Comparison of ENCODE assay signal across 24 cellular contexts in genomic region chr15:40477703-40478269, GRCh38. TPM values are rescaled to one million over a fixed set of nuclear protein-coding genes. Genes with fewer than 3 reads are reported as not detected.
A peak's percentile ranks its signal among the peaks of the same experiment; 100 is the strongest.
DNase-seq lines count a peak whose midpoint lies in the region; ATAC-seq and TF ChIP-seq lines count a peak whose summit lies in the region.
"Had no signal": no experiment of that assay in that cellular context is flagged by ENCODE, and none has a peak within 500 bp of the region (broad histone marks: within the 10 kb centered on the region; RNA-seq: fewer than 3 reads in every experiment).

No MANE protein-coding gene starts in this region.

- CTCF ChIA-PET in CD8-positive, alpha-beta memory T cell (lab: Charles Lee), result interaction anchor here (1.3 kb wide), 1 partner anchor 24 kb away, joined by 4 read pairs; no protein-coding TSS in a partner anchor

- peaks cover 3 to 23% of the 10 kb centered on the region in 2 donors for H3K27me3 Mint-ChIP-seq in CD8-positive, alpha-beta memory T cell

- no peak for TF ChIP-seq CTCF in left lung (IDR thresholded peaks at IDR 0.05)
- no peak for TF ChIP-seq CTCF in upper lobe of right lung (IDR thresholded peaks at IDR 0.05)

- ATAC-seq in left lung (peak; percentile 91), upper lobe of right lung (peak; percentile 72), GM21390 (IDR thresholded peaks at IDR 0.05; ENCODE audit: unreplicated experiment) (no peak), GM21367 (IDR thresholded peaks at IDR 0.05; ENCODE audit: unreplicated experiment) (no peak)
- ATAC-seq: stimulated activated naive CD8-positive, alpha-beta T cell treated with anti-CD3 and anti-CD28 coated beads, Interleukin-15, Interleukin-2, amounts not matched to agents 100 U/mL and 50 U/mL, for 24 hours; T-helper 17 cell had no signal

- peaks cover under 1 to 3% (median 2%) of the 10 kb centered on the region in 3 donors for H3K4me1 Mint-ChIP-seq in CD8-positive, alpha-beta memory T cell

- H3K4me3 Mint-ChIP-seq in CD8-positive, alpha-beta memory T cell, result no peak overlapping the region
- H3K4me3 Mint-ChIP-seq: activated B cell treated with CpG ODN at 0.5 μM for 24 hours; activated CD4-positive, alpha-beta memory T cell treated with anti-CD3 and anti-CD28 coated beads, Interleukin-2, amount 10 ng/mL, durations not matched to agents 7 days and 5 days; activated naive CD4-positive, alpha-beta T cell treated with anti-CD3 and anti-CD28 coated beads for 36 hours had no signal

- POLR2A ChIA-PET in CD8-positive, alpha-beta memory T cell (lab: Charles Lee), result interaction anchor here (0.6 to 0.7 kb wide), 2 partner anchors 103 to 1410 kb away, joined by 8 to 10 read pairs; no protein-coding TSS in a partner anchor

- H3K4me1 ChIP-seq in left lung, result no peaks in the 10 kb centered on the region
- no peaks in the 10 kb centered on the region for H3K4me1 ChIP-seq in upper lobe of right lung
- no peaks in the 10 kb centered on the region for H3K4me1 ChIP-seq in CD8-positive, alpha-beta memory T cell (ENCODE audit: insufficient read depth, low read length)
- H3K4me1 ChIP-seq: BE2C, pancreas, tibial nerve had no signal

- DNase-seq in NCI-H1417 (lab: John Stamatoyannopoulos, UW), result peak in 2 of 3 experiments; percentile 43 to 48
- no peak for DNase-seq in NCI-H1417 treated with DMSO at 0.1 percent for 48 hours (lab: John Stamatoyannopoulos, UW)
- DNase-seq in RPMI8226, result peak; percentile 79
- DNase-seq in left lung, result no peak
- peak; percentile 64 for DNase-seq in upper lobe of right lung
- DNase-seq in CD8-positive, alpha-beta memory T cell, result no peak
- DNase-seq: activated B cell treated with CpG ODN at 0.5 μM for 24 hours; activated CD4-positive, alpha-beta memory T cell treated with anti-CD3 and anti-CD28 coated beads, Interleukin-2, amount 10 ng/mL, durations not matched to agents 7 days and 5 days; activated naive CD4-positive, alpha-beta T cell treated with anti-CD3 and anti-CD28 coated beads for 36 hours; activated T-cell treated with anti-CD3 and anti-CD28 coated beads, Interleukin-2, amount 50 U/mL, for 1 hour; BE2C; caudate nucleus; dorsolateral prefrontal cortex; GOT3; NCI-H1436 treated with DMSO at 0.1 percent for 48 hours; NCI-H524; pancreas; sigmoid colon; stimulated activated naive CD8-positive, alpha-beta T cell treated with anti-CD3 and anti-CD28 coated beads, Interleukin-15, Interleukin-2, amounts not matched to agents 100 U/mL and 50 U/mL, for 24 hours; T-helper 17 cell had no signal

- no peaks in the 10 kb centered on the region for H3K9me3 Mint-ChIP-seq in CD8-positive, alpha-beta memory T cell
- H3K9me3 Mint-ChIP-seq: activated B cell treated with CpG ODN at 0.5 μM for 24 hours; activated CD4-positive, alpha-beta memory T cell treated with anti-CD3 and anti-CD28 coated beads, Interleukin-2, amount 10 ng/mL, durations not matched to agents 7 days and 5 days; activated naive CD4-positive, alpha-beta T cell treated with anti-CD3 and anti-CD28 coated beads for 36 hours had no signal

- H3K9me3 ChIP-seq in left lung (no peaks in the 10 kb centered on the region), upper lobe of right lung (no peaks in the 10 kb centered on the region)
- H3K9me3 ChIP-seq in CD8-positive, alpha-beta memory T cell (ENCODE audit: low read length), result no peaks in the 10 kb centered on the region
- H3K9me3 ChIP-seq: BE2C, pancreas, sigmoid colon, SJSA1, tibial nerve had no signal

- H3K27ac ChIP-seq in left lung (no peak overlapping the region), upper lobe of right lung (no peak overlapping the region)
- H3K27ac ChIP-seq in CD8-positive, alpha-beta memory T cell (ENCODE audit: low read depth, low read length), result no peak overlapping the region
- H3K27ac ChIP-seq: dorsolateral prefrontal cortex, pancreas, sigmoid colon, SJSA1, tibial nerve had no signal

- no peaks in the 10 kb centered on the region for H3K36me3 Mint-ChIP-seq in CD8-positive, alpha-beta memory T cell

- intact Hi-C loops in left lung (cut with DNase I) (no loop called here), upper lobe of right lung (cut with DNase I) (no loop called here)

- H3K4me3 ChIP-seq in left lung, result no peak overlapping the region
- H3K4me3 ChIP-seq in upper lobe of right lung, result no peak overlapping the region
- no peak overlapping the region for H3K4me3 ChIP-seq in CD8-positive, alpha-beta memory T cell (ENCODE audit: low read length)
- H3K4me3 ChIP-seq: dorsolateral prefrontal cortex, pancreas, sigmoid colon, SJSA1, tibial nerve had no signal

- no peak overlapping the region for H3K27ac Mint-ChIP-seq in CD8-positive, alpha-beta memory T cell
- H3K27ac Mint-ChIP-seq: activated B cell treated with CpG ODN at 0.5 μM for 24 hours; activated CD4-positive, alpha-beta memory T cell treated with anti-CD3 and anti-CD28 coated beads, Interleukin-2, amount 10 ng/mL, durations not matched to agents 7 days and 5 days; activated naive CD4-positive, alpha-beta T cell treated with anti-CD3 and anti-CD28 coated beads for 36 hours; T-helper 17 cell had no signal

- H3K36me3 ChIP-seq in left lung (no peaks in the 10 kb centered on the region), upper lobe of right lung (no peaks in the 10 kb centered on the region)
- H3K36me3 ChIP-seq in CD8-positive, alpha-beta memory T cell (ENCODE audit: insufficient read depth, low read length), result no peaks in the 10 kb centered on the region
- H3K36me3 ChIP-seq: BE2C, pancreas, sigmoid colon, SJSA1, tibial nerve had no signal

- no peaks in the 10 kb centered on the region for H3K27me3 ChIP-seq in left lung
- H3K27me3 ChIP-seq in upper lobe of right lung, result no peaks in the 10 kb centered on the region
- no peaks in the 10 kb centered on the region for H3K27me3 ChIP-seq in CD8-positive, alpha-beta memory T cell (ENCODE audit: insufficient read depth, low read length, poor library complexity, severe bottlenecking)
- H3K27me3 ChIP-seq: BE2C, pancreas, sigmoid colon, tibial nerve had no signal

RNA-seq across cellular contexts. Expression of gene CHST14, which starts 7.0 kb away (rescaled TPM):
- 10 to 100 TPM; 15.1 to 20.2 TPM for total RNA-seq in left lung
- 14.1 TPM for total RNA-seq in upper lobe of right lung
- total RNA-seq in CD8-positive, alpha-beta memory T cell, result 10 to 100 TPM; 13.1 to 13.3 TPM
- 1.7 TPM for polyA plus RNA-seq in CD8-positive, alpha-beta memory T cell

RNA-seq across cellular contexts. Expression of gene BAHD1, which starts 37.0 kb away (rescaled TPM):
- total RNA-seq in left lung (10 to 100 TPM; 23.7 to 27.2 TPM), upper lobe of right lung (29.8 TPM)
- total RNA-seq in CD8-positive, alpha-beta memory T cell, result 10 to 100 TPM; 23.6 to 24.9 TPM
- polyA plus RNA-seq in CD8-positive, alpha-beta memory T cell, result 4.1 TPM

Comparison
In these comparisons a context has a peak if more than half of its experiments do, and no peak if none do; other contexts are left out.
1. DNase-seq: peak in NCI-H1417 (2 of 3), RPMI8226 (single experiment) and upper lobe of right lung (single experiment); none in NCI-H1417 treated with DMSO at 0.1 percent for 48 hours (single experiment), left lung (0 of 2) and CD8-positive, alpha-beta memory T cell (0 of 5).
2. ATAC-seq: peak in left lung (single experiment) and upper lobe of right lung (single experiment); none in GM21390 (single experiment) and GM21367 (single experiment).